In the genomic region with DNA sequence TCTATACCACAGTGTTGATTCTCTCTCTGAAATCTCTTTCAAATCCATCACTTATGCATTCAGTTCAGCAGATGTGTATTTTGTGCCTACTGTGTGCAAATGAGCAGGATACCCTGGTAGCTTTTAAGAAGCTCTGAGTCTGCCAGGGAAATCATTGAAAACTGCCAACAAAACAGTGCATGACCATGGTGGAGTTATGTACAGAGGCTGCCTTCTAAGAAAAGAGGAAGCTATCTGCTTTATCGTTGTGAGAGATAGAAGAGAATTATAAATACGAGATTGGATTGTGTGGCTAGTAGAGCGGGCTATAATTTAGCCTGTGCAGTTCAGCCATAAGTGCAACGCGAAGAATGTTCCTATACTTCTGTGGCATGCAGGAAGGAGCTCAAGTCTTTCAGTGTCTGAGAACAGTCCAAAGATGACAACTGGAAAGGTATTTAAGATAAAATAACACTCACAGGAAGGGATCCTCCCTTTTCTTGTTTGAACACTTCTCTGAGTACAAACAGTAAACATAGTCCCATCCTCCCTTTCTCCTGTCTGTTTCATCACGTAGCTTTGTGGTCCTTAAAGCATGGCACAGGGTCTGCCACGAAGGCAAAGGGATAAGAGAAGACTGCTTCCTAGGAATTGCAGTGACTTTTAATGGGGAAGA, we compare ENCODE assay signal across 1 cellular context.
TF ChIP-seq lines count a peak whose summit lies in the region.

No MANE protein-coding gene starts in this region.

TF ChIP-seq in GM12878, 131 proteins besides CTCF, POLR2A, EP300 and RAD21:
- TF ChIP-seq, protein P1, sequence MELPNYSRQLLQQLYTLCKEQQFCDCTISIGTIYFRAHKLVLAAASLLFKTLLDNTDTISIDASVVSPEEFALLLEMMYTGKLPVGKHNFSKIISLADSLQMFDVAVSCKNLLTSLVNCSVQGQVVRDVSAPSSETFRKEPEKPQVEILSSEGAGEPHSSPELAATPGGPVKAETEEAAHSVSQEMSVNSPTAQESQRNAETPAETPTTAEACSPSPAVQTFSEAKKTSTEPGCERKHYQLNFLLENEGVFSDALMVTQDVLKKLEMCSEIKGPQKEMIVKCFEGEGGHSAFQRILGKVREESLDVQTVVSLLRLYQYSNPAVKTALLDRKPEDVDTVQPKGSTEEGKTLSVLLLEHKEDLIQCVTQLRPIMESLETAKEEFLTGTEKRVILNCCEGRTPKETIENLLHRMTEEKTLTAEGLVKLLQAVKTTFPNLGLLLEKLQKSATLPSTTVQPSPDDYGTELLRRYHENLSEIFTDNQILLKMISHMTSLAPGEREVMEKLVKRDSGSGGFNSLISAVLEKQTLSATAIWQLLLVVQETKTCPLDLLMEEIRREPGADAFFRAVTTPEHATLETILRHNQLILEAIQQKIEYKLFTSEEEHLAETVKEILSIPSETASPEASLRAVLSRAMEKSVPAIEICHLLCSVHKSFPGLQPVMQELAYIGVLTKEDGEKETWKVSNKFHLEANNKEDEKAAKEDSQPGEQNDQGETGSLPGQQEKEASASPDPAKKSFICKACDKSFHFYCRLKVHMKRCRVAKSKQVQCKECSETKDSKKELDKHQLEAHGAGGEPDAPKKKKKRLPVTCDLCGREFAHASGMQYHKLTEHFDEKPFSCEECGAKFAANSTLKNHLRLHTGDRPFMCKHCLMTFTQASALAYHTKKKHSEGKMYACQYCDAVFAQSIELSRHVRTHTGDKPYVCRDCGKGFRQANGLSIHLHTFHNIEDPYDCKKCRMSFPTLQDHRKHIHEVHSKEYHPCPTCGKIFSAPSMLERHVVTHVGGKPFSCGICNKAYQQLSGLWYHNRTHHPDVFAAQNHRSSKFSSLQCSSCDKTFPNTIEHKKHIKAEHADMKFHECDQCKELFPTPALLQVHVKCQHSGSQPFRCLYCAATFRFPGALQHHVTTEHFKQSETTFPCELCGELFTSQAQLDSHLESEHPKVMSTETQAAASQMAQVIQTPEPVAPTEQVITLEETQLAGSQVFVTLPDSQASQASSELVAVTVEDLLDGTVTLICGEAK (IDR thresholded peaks at IDR 0.05; ENCODE audit: borderline replicate concordance): no peak
- TF ChIP-seq PAX8 (IDR thresholded peaks at IDR 0.05) (no peak), IRF4 (IDR thresholded peaks at IDR 0.05; ENCODE audit: low read depth, low read length) (no peak), CREM (IDR thresholded peaks at IDR 0.05; ENCODE audit: low read depth) (no peak), HDGF (IDR thresholded peaks at IDR 0.05) (0 out of 2 replicates have a peak, but pooled peaks have one; percentile 16), BMI1 (IDR thresholded peaks at IDR 0.05; ENCODE audit: borderline replicate concordance) (no peak), DPF2 (IDR thresholded peaks at IDR 0.05) (0 out of 2 replicates have a peak, but pooled peaks have one; percentile 32), ZZZ3 (IDR thresholded peaks at IDR 0.05; ENCODE audit: control insufficient read depth, insufficient read length, low read depth) (no peak), SPI1 (IDR thresholded peaks at IDR 0.05; ENCODE audit: borderline replicate concordance, insufficient read depth, low read depth, low read length) (peak; percentile 13; the same call in 1 of the 2 replicates), ZNF384 (IDR thresholded peaks at IDR 0.05; ENCODE audit: borderline replicate concordance, low read depth, low read length) (no peak), ZNF24 (IDR thresholded peaks at IDR 0.05) (no peak)
- TF ChIP-seq, protein P2, sequence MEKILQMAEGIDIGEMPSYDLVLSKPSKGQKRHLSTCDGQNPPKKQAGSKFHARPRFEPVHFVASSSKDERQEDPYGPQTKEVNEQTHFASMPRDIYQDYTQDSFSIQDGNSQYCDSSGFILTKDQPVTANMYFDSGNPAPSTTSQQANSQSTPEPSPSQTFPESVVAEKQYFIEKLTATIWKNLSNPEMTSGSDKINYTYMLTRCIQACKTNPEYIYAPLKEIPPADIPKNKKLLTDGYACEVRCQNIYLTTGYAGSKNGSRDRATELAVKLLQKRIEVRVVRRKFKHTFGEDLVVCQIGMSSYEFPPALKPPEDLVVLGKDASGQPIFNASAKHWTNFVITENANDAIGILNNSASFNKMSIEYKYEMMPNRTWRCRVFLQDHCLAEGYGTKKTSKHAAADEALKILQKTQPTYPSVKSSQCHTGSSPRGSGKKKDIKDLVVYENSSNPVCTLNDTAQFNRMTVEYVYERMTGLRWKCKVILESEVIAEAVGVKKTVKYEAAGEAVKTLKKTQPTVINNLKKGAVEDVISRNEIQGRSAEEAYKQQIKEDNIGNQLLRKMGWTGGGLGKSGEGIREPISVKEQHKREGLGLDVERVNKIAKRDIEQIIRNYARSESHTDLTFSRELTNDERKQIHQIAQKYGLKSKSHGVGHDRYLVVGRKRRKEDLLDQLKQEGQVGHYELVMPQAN (conservative IDR thresholded peaks at IDR 0.05): no peak
- TF ChIP-seq, protein P3, sequence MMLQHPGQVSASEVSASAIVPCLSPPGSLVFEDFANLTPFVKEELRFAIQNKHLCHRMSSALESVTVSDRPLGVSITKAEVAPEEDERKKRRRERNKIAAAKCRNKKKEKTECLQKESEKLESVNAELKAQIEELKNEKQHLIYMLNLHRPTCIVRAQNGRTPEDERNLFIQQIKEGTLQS (IDR thresholded peaks at IDR 0.05; ENCODE audit: borderline replicate concordance, extremely low read depth, low read depth, low read length): no peak
- TF ChIP-seq, protein P4, sequence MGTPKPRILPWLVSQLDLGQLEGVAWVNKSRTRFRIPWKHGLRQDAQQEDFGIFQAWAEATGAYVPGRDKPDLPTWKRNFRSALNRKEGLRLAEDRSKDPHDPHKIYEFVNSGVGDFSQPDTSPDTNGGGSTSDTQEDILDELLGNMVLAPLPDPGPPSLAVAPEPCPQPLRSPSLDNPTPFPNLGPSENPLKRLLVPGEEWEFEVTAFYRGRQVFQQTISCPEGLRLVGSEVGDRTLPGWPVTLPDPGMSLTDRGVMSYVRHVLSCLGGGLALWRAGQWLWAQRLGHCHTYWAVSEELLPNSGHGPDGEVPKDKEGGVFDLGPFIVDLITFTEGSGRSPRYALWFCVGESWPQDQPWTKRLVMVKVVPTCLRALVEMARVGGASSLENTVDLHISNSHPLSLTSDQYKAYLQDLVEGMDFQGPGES (IDR thresholded peaks at IDR 0.05): no peak
